Comparison of ENCODE assay signal across 1 cellular context in the genomic region with DNA sequence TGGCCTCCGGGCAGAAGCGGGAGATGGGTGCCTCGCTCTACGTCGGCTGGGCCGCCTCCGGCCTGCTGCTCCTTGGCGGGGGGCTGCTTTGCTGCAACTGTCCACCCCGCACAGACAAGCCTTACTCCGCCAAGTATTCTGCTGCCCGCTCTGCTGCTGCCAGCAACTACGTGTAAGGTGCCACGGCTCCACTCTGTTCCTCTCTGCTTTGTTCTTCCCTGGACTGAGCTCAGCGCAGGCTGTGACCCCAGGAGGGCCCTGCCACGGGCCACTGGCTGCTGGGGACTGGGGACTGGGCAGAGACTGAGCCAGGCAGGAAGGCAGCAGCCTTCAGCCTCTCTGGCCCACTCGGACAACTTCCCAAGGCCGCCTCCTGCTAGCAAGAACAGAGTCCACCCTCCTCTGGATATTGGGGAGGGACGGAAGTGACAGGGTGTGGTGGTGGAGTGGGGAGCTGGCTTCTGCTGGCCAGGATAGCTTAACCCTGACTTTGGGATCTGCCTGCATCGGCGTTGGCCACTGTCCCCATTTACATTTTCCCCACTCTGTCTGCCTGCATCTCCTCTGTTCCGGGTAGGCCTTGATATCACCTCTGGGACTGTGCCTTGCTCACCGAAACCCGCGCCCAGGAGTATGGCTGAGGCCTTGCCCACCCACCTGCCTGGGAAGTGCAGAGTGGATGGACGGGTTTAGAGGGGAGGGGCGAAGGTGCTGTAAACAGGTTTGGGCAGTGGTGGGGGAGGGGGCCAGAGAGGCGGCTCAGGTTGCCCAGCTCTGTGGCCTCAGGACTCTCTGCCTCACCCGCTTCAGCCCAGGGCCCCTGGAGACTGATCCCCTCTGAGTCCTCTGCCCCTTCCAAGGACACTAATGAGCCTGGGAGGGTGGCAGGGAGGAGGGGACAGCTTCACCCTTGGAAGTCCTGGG.
TF ChIP-seq lines count a peak whose summit lies in the region.

No MANE protein-coding gene starts in this region.

TF ChIP-seq in HepG2, 621 proteins besides CTCF, POLR2A, EP300 and RAD21 (continued from another document and continues in another):
- TF ChIP-seq THRA (CRISPR knock-in tag; IDR thresholded peaks at IDR 0.05; ENCODE audit: borderline replicate concordance) (no peak), ATF7 (IDR thresholded peaks at IDR 0.05) (no peak), ATF7 (CRISPR knock-in tag; IDR thresholded peaks at IDR 0.05) (no peak), BCLAF1 (IDR thresholded peaks at IDR 0.05) (no peak), HOXA5 (CRISPR knock-in tag; IDR thresholded peaks at IDR 0.05) (no peak), CEBPZ (IDR thresholded peaks at IDR 0.05; ENCODE audit: low read length) (no peak), NFE2L1 (CRISPR knock-in tag; IDR thresholded peaks at IDR 0.05; ENCODE audit: borderline replicate concordance) (no peak), ZNF432 (CRISPR knock-in tag; IDR thresholded peaks at IDR 0.05; ENCODE audit: borderline replicate concordance) (no peak), MYC (CRISPR knock-in tag; IDR thresholded peaks at IDR 0.05; ENCODE audit: borderline replicate concordance) (0 out of 2 replicates have a peak, but pooled peaks have one; percentile 13), MBNL3 (CRISPR knock-in tag; conservative IDR thresholded peaks at IDR 0.05) (no peak), ZNF678 (CRISPR knock-in tag; IDR thresholded peaks at IDR 0.05) (no peak), KDM5B (CRISPR knock-in tag; IDR thresholded peaks at IDR 0.05; ENCODE audit: borderline replicate concordance) (peak; percentile 20; the same call in 1 of the 2 replicates), GTF2F1 (IDR thresholded peaks at IDR 0.05; ENCODE audit: low read length) (no peak), SNAPC2 (CRISPR knock-in tag; IDR thresholded peaks at IDR 0.05) (no peak), EZH2 (conservative IDR thresholded peaks at IDR 0.05; ENCODE audit: low read depth, low read length) (no peak), HINFP (CRISPR knock-in tag; IDR thresholded peaks at IDR 0.05; ENCODE audit: low read depth) (no peak), ZNF629 (CRISPR knock-in tag; conservative IDR thresholded peaks at IDR 0.05) (no peak), STAT5B (CRISPR knock-in tag; IDR thresholded peaks at IDR 0.05) (no peak), AGO2 (optimal IDR thresholded peaks at IDR 0.05; ENCODE audit: low read depth, low read length) (no peak), GMEB2 (CRISPR knock-in tag; IDR thresholded peaks at IDR 0.05; ENCODE audit: low read depth) (no peak), SP1 (IDR thresholded peaks at IDR 0.05) (no peak), SP1 (CRISPR knock-in tag; IDR thresholded peaks at IDR 0.05) (no peak), CSRNP1 (CRISPR knock-in tag; IDR thresholded peaks at IDR 0.05) (0 out of 2 replicates have a peak, but pooled peaks have one; percentile 51), PLRG1 (conservative IDR thresholded peaks at IDR 0.05) (no peak), IRF2 (CRISPR knock-in tag; IDR thresholded peaks at IDR 0.05) (no peak; the same call in 1 of the 2 replicates), SMAD9 (CRISPR knock-in tag; IDR thresholded peaks at IDR 0.05) (no peak), ASH2L (IDR thresholded peaks at IDR 0.05; ENCODE audit: insufficient read length, low read depth, low read length) (no peak), AGO1 (IDR thresholded peaks at IDR 0.05; ENCODE audit: low read depth, low read length, poor library complexity, severe bottlenecking) (no peak), THYN1 (CRISPR knock-in tag; IDR thresholded peaks at IDR 0.05; ENCODE audit: borderline replicate concordance, low read depth) (no peak), ZNF781 (CRISPR knock-in tag; IDR thresholded peaks at IDR 0.05; ENCODE audit: borderline replicate concordance, not compliant biosample characterization) (no peak), ZNF562 (CRISPR knock-in tag; IDR thresholded peaks at IDR 0.05; ENCODE audit: borderline replicate concordance) (no peak), ZNF879 (CRISPR knock-in tag; IDR thresholded peaks at IDR 0.05) (no peak), NPAS2 (CRISPR knock-in tag; IDR thresholded peaks at IDR 0.05; ENCODE audit: borderline replicate concordance) (no peak)
- TF ChIP-seq, protein P1, sequence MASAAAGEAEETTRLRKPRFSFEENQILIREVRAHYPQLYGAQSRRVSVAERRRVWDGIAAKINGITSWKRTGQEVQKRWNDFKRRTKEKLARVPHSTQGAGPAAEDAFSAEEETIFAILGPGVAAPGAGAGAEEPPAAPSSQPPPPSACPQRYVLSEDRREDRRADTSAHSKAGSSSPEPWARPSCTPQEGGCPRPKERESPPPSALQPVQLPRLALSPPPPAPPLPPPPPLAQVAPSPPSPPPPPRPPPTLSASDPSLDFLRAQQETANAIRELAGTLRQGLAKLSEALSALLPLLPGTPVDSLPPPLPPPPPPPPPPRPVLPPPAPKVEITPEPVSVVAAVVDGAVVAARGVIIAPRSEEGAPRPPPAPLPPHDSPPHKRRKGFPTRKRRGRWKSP (CRISPR knock-in tag; IDR thresholded peaks at IDR 0.05) = peak; percentile 65; the same call in 1 of the 2 replicates
- TF ChIP-seq, protein P2, sequence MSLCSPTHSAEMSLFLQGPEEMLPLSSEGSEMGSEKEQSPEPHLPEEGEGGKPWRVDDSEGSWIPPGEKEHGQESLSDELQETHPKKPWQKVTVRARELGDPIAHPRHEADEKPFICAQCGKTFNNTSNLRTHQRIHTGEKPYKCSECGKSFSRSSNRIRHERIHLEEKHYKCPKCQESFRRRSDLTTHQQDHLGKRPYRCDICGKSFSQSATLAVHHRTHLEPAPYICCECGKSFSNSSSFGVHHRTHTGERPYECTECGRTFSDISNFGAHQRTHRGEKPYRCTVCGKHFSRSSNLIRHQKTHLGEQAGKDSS (CRISPR knock-in tag; IDR thresholded peaks at IDR 0.05; ENCODE audit: borderline replicate concordance, low read depth) = 0 out of 2 replicates have a peak, but pooled peaks have one; percentile 52
- TF ChIP-seq, protein P3, sequence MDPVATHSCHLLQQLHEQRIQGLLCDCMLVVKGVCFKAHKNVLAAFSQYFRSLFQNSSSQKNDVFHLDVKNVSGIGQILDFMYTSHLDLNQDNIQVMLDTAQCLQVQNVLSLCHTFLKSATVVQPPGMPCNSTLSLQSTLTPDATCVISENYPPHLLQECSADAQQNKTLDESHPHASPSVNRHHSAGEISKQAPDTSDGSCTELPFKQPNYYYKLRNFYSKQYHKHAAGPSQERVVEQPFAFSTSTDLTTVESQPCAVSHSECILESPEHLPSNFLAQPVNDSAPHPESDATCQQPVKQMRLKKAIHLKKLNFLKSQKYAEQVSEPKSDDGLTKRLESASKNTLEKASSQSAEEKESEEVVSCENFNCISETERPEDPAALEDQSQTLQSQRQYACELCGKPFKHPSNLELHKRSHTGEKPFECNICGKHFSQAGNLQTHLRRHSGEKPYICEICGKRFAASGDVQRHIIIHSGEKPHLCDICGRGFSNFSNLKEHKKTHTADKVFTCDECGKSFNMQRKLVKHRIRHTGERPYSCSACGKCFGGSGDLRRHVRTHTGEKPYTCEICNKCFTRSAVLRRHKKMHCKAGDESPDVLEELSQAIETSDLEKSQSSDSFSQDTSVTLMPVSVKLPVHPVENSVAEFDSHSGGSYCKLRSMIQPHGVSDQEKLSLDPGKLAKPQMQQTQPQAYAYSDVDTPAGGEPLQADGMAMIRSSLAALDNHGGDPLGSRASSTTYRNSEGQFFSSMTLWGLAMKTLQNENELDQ (CRISPR knock-in tag; IDR thresholded peaks at IDR 0.05; ENCODE audit: borderline replicate concordance) = no peak
- TF ChIP-seq, protein P4, sequence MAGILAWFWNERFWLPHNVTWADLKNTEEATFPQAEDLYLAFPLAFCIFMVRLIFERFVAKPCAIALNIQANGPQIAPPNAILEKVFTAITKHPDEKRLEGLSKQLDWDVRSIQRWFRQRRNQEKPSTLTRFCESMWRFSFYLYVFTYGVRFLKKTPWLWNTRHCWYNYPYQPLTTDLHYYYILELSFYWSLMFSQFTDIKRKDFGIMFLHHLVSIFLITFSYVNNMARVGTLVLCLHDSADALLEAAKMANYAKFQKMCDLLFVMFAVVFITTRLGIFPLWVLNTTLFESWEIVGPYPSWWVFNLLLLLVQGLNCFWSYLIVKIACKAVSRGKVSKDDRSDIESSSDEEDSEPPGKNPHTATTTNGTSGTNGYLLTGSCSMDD (CRISPR knock-in tag; IDR thresholded peaks at IDR 0.05) = no peak
- TF ChIP-seq, protein P5, sequence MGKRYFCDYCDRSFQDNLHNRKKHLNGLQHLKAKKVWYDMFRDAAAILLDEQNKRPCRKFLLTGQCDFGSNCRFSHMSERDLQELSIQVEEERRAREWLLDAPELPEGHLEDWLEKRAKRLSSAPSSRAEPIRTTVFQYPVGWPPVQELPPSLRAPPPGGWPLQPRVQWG (CRISPR knock-in tag; IDR thresholded peaks at IDR 0.05; ENCODE audit: borderline replicate concordance, low read depth) = no peak
